ENCODE assay signal across 7 cellular contexts in genomic region chr2:22904126-22904684, GRCh38.
A peak's percentile ranks its signal among the peaks of the same experiment; 100 is the strongest.
DNase-seq lines count a peak whose midpoint lies in the region; ATAC-seq, FAIRE-seq and TF ChIP-seq lines count a peak whose summit lies in the region.

No MANE protein-coding gene starts in this region.

- H3K4me1 Mint-ChIP-seq in GM23338 = no peaks in the 10 kb centered on the region; the same call in 2 of the 3 replicates

- no peaks in the 10 kb centered on the region; the same call in 2 of the 3 replicates for H3K9me3 Mint-ChIP-seq in GM23338

- H3K27me3 Mint-ChIP-seq in GM23338 (ENCODE audit: insufficient read depth, low read depth, poor library complexity) = no peaks in the 10 kb centered on the region

- no peaks in the 10 kb centered on the region for H3K4me1 ChIP-seq in GM23338 (ENCODE audit: insufficient read depth)

- no peaks in the 10 kb centered on the region for H3K36me3 ChIP-seq in GM23338 (ENCODE audit: insufficient read depth)

- H3K4me2 ChIP-seq in GM23338 = no peak overlapping the region

- H3F3A ChIP-seq in GM23338 (replicated peaks; ENCODE audit: low read depth) = no peaks in the 10 kb centered on the region

- peak; percentile 92 for ATAC-seq in GM23338
- no peak for ATAC-seq in HG03520 (IDR thresholded peaks at IDR 0.05; ENCODE audit: unreplicated experiment)

- DNase-seq in G401 (ENCODE audit: low spot score) = peak; percentile 3
- DNase-seq in GM23338 (ENCODE audit: low spot score) = peak; percentile 90
- DNase-seq in SK-MEL-5 (ENCODE audit: low read depth, low spot score) = peak; percentile 70
- peak; percentile 64 for DNase-seq in iPS-NIHi11 (ENCODE audit: low spot score)
- no peak for DNase-seq in frontal cortex (ENCODE audit: low spot score in 2 of 2)
- no peak for DNase-seq in NCI-H345 treated with DMSO at 0.1 percent for 48 hours (lab: John Stamatoyannopoulos, UW; ENCODE audit: unreplicated experiment)

- TF ChIP-seq CTCF in GM23338 (conservative IDR thresholded peaks at IDR 0.05; ENCODE audit: low read depth in 2 of 2) = peak; percentile 74 to 93

- no peaks in the 10 kb centered on the region for H3K79me2 ChIP-seq in GM23338 (replicated peaks; ENCODE audit: insufficient read depth)

- H2AFZ ChIP-seq in GM23338 = no peak overlapping the region

- no peak overlapping the region for H3K27ac Mint-ChIP-seq in GM23338

- H3K27me3 ChIP-seq in GM23338 (ENCODE audit: insufficient read depth) = no peaks in the 10 kb centered on the region

- H4K20me1 ChIP-seq in GM23338 (replicated peaks; ENCODE audit: insufficient read depth) = no peaks in the 10 kb centered on the region

- H3K27ac ChIP-seq in GM23338 (ENCODE audit: low read depth) = no peak overlapping the region

- H3K4me3 ChIP-seq in GM23338 = no peak overlapping the region

- H3K4me3 Mint-ChIP-seq in GM23338 = no peak overlapping the region

- no peaks in the 10 kb centered on the region for H3K36me3 Mint-ChIP-seq in GM23338 (ENCODE audit: low read depth)

- in situ Hi-C loops in G401 (cut with HindIII; ENCODE audit: low sequenced_read_pairs) = no loop called here
- in situ Hi-C loops in SK-MEL-5 (cut with HindIII; ENCODE audit: low pct_unique_long_range_greater_than_20kb, low sequenced_read_pairs) = no loop called here

- no peaks in the 10 kb centered on the region for H3K9me2 ChIP-seq in GM23338 (ENCODE audit: insufficient read depth)

- FAIRE-seq in frontal cortex (lab: Jason Lieb, UNC) = no peak

TF ChIP-seq in GM23338, 12 proteins besides CTCF, POLR2A, EP300 and RAD21:
- no peak for TF ChIP-seq ZNF114 (CRISPR knock-in tag; IDR thresholded peaks at IDR 0.05)
- TF ChIP-seq POLR2AphosphoS5 (IDR thresholded peaks at IDR 0.05; ENCODE audit: low read depth) = no peak
- no peak for TF ChIP-seq EZH2phosphoT487 (IDR thresholded peaks at IDR 0.05; ENCODE audit: unreplicated experiment)
- TF ChIP-seq ETS1 (IDR thresholded peaks at IDR 0.05) = no peak
- no peak for TF ChIP-seq EZH2 (IDR thresholded peaks at IDR 0.05; ENCODE audit: low read depth, unreplicated experiment)
- no peak for TF ChIP-seq CREB1 (CRISPR knock-in tag; IDR thresholded peaks at IDR 0.05; ENCODE audit: low read depth)
- TF ChIP-seq ZNF462 (CRISPR knock-in tag; IDR thresholded peaks at IDR 0.05) = no peak
- no peak for TF ChIP-seq ZNF331 (CRISPR knock-in tag; IDR thresholded peaks at IDR 0.05; ENCODE audit: low read depth)
- no peak for TF ChIP-seq STAT1 (IDR thresholded peaks at IDR 0.05; ENCODE audit: unreplicated experiment)
- no peak for TF ChIP-seq REST (IDR thresholded peaks at IDR 0.05; ENCODE audit: unreplicated experiment)
- no peak for TF ChIP-seq NANOG (IDR thresholded peaks at IDR 0.05; ENCODE audit: borderline replicate concordance)
- no peak for TF ChIP-seq JUNB (IDR thresholded peaks at IDR 0.05; ENCODE audit: unreplicated experiment)

Comparison
In these comparisons a context has a peak if more than half of its experiments do, and no peak if none do; other contexts are left out.
1. DNase-seq: peak in G401 (single experiment), GM23338 (single experiment), SK-MEL-5 (single experiment) and iPS-NIHi11 (single experiment); none in frontal cortex (0 of 2) and NCI-H345 treated with DMSO at 0.1 percent for 48 hours (single experiment).